In genomic region chr5:180343846-180344327, GRCh38 we compare ENCODE assay signal across 9 cellular contexts. TPM values are rescaled to one million over a fixed set of nuclear protein-coding genes. Genes with fewer than 3 reads are reported as not detected.
A peak's percentile ranks its signal among the peaks of the same experiment; 100 is the strongest.
DNase-seq lines count a peak whose midpoint lies in the region; ATAC-seq and TF ChIP-seq lines count a peak whose summit lies in the region.
"Had no signal": no experiment of that assay in that cellular context is flagged by ENCODE, and none has a peak within 500 bp of the region (broad histone marks: within the 10 kb centered on the region; RNA-seq: fewer than 3 reads in every experiment).

No MANE protein-coding gene starts in this region.

- TF ChIP-seq CTCF in brain (conservative IDR thresholded peaks at IDR 0.05) (no peak), suprapubic skin (IDR thresholded peaks at IDR 0.05) (no peak)

- no peak overlapping the region for H2BK5ac ChIP-seq in neuronal stem cell (ENCODE audit: low read length)

- H3K9me3 Mint-ChIP-seq in brain: peaks cover 0 to 1% (median 0%) of the 10 kb centered on the region in 5 experiments
- no peaks in the 10 kb centered on the region for H3K9me3 Mint-ChIP-seq in activated CD8-positive, alpha-beta T cell treated with anti-CD3 and anti-CD28 coated beads, Interleukin-2, amount 10 ng/mL, durations not matched to agents 7 days and 5 days (ENCODE audit: insufficient read depth)
- H3K9me3 Mint-ChIP-seq: natural killer cell had no signal

- peak overlapping the region; percentile 32 for H3K27ac ChIP-seq in iPS-18a (ENCODE audit: low read length)
- H3K27ac ChIP-seq in suprapubic skin: peak overlapping the region; percentile 32
- no peak overlapping the region for H3K27ac ChIP-seq in neuronal stem cell (replicated peaks; ENCODE audit: low read length)

- no peak overlapping the region for H2BK15ac ChIP-seq in neuronal stem cell (ENCODE audit: low read length)

- H3K79me1 ChIP-seq in neuronal stem cell (ENCODE audit: low read depth, low read length): peaks cover 14% of the 10 kb centered on the region

- CTCF ChIA-PET in activated CD8-positive, alpha-beta T cell treated with anti-CD3 and anti-CD28 coated beads, Interleukin-2, amount 10 ng/mL, durations not matched to agents 7 days and 5 days (lab: Charles Lee): interaction anchor here (1.3 to 3.3 kb wide), 3 partner anchors 15 to 50 kb away, joined by 5 to 11 read pairs (median 8); no protein-coding TSS in a partner anchor

- WGBS in suprapubic skin: 54% methylated on average over 6 of the region's 6 CpGs
- WGBS in neuronal stem cell (ENCODE audit: extremely low coverage in 2 of 2, insufficient read length in 2 of 2, insufficient replicate concordance in 1 of 2), 2 donors: no CpG with 5 or more reads among the region's 6 CpGs

- H2AFZ ChIP-seq in neuronal stem cell (ENCODE audit: low read length): no peak overlapping the region

- H2BK120ac ChIP-seq in neuronal stem cell (ENCODE audit: low read depth, low read length): no peak overlapping the region

- H3K27ac Mint-ChIP-seq in brain: peak overlapping the region; percentile 58 to 94 (median 89)
- H3K27ac Mint-ChIP-seq in activated CD8-positive, alpha-beta T cell treated with anti-CD3 and anti-CD28 coated beads, Interleukin-2, amount 10 ng/mL, durations not matched to agents 7 days and 5 days: no peak overlapping the region
- H3K27ac Mint-ChIP-seq: natural killer cell had no signal

- no peak overlapping the region for H3K18ac ChIP-seq in neuronal stem cell (ENCODE audit: low read length)

- H2BK12ac ChIP-seq in neuronal stem cell (ENCODE audit: low read length): no peak overlapping the region

- no peaks in the 10 kb centered on the region for H3K27me3 Mint-ChIP-seq in brain
- peaks cover 7% of the 10 kb centered on the region for H3K27me3 Mint-ChIP-seq in activated CD8-positive, alpha-beta T cell treated with anti-CD3 and anti-CD28 coated beads, Interleukin-2, amount 10 ng/mL, durations not matched to agents 7 days and 5 days (ENCODE audit: low read depth)

- POLR2A ChIA-PET in activated CD8-positive, alpha-beta T cell treated with anti-CD3 and anti-CD28 coated beads, Interleukin-2, amount 10 ng/mL, durations not matched to agents 7 days and 5 days (lab: Charles Lee): no interaction called here

- peak overlapping the region; percentile 20 for H3K9ac ChIP-seq in iPS-18a (ENCODE audit: low read length)
- H3K9ac ChIP-seq in neuronal stem cell (ENCODE audit: low read depth, low read length, poor library complexity): no peak overlapping the region

- no peaks in the 10 kb centered on the region for H3K9me3 ChIP-seq in iPS-18a (ENCODE audit: control insufficient read depth, low read depth, low read length)
- no peaks in the 10 kb centered on the region for H3K9me3 ChIP-seq in suprapubic skin
- no peaks in the 10 kb centered on the region for H3K9me3 ChIP-seq in neuronal stem cell (replicated peaks in 1 of 2; ENCODE audit: control insufficient read depth in 2 of 2, insufficient read depth in 1 of 2, low read depth in 1 of 2, low read length in 2 of 2)

- H3K4me3 Mint-ChIP-seq in brain: peak overlapping the region; percentile 29 to 74 (median 67)
- no peak overlapping the region for H3K4me3 Mint-ChIP-seq in activated CD8-positive, alpha-beta T cell treated with anti-CD3 and anti-CD28 coated beads, Interleukin-2, amount 10 ng/mL, durations not matched to agents 7 days and 5 days
- H3K4me3 Mint-ChIP-seq: natural killer cell had no signal

- H3K23ac ChIP-seq in neuronal stem cell (ENCODE audit: low read depth, low read length, poor library complexity): no peak overlapping the region

- no peak overlapping the region for H3K4ac ChIP-seq in neuronal stem cell (ENCODE audit: low read length)

- peaks cover 41% of the 10 kb centered on the region for H3K4me1 Mint-ChIP-seq in brain
- H3K4me1 Mint-ChIP-seq in activated CD8-positive, alpha-beta T cell treated with anti-CD3 and anti-CD28 coated beads, Interleukin-2, amount 10 ng/mL, durations not matched to agents 7 days and 5 days (ENCODE audit: low read depth): no peaks in the 10 kb centered on the region
- H3K4me1 Mint-ChIP-seq: natural killer cell had no signal

- no peak overlapping the region for H2AK5ac ChIP-seq in neuronal stem cell (ENCODE audit: low read depth, low read length)

- H3K36me3 Mint-ChIP-seq in brain: peaks cover 4% of the 10 kb centered on the region
- no peaks in the 10 kb centered on the region for H3K36me3 Mint-ChIP-seq in activated CD8-positive, alpha-beta T cell treated with anti-CD3 and anti-CD28 coated beads, Interleukin-2, amount 10 ng/mL, durations not matched to agents 7 days and 5 days (ENCODE audit: low read depth)
- H3K36me3 Mint-ChIP-seq: natural killer cell had no signal

- no peak overlapping the region for H3K4me2 ChIP-seq in neuronal stem cell (ENCODE audit: insufficient read depth, low read length, poor library complexity, severe bottlenecking)

- TF ChIP-seq POLR2A in suprapubic skin (IDR thresholded peaks at IDR 0.05): no peak

- H4K91ac ChIP-seq in neuronal stem cell (ENCODE audit: low read depth, low read length, poor library complexity): no peak overlapping the region

- H3K27me3 ChIP-seq in iPS-18a (ENCODE audit: control insufficient read depth, insufficient read depth, low read length) (no peaks in the 10 kb centered on the region), suprapubic skin (no peaks in the 10 kb centered on the region), neuronal stem cell (ENCODE audit: control insufficient read depth in 3 of 3, insufficient read depth in 3 of 3, low read depth in 1 of 3, low read length in 3 of 3) (no peaks in the 10 kb centered on the region)

- peaks cover 3% of the 10 kb centered on the region for H3K36me3 ChIP-seq in iPS-18a (ENCODE audit: control insufficient read depth, low read depth, low read length)
- no peaks in the 10 kb centered on the region for H3K36me3 ChIP-seq in suprapubic skin
- H3K36me3 ChIP-seq in neuronal stem cell (replicated peaks in 1 of 2; ENCODE audit: control insufficient read depth in 2 of 2, insufficient read depth in 2 of 2, low read length in 2 of 2): peaks cover 0 to 1% of the 10 kb centered on the region in 2 donors

- no peak overlapping the region for H3K14ac ChIP-seq in neuronal stem cell (ENCODE audit: low read length)

- no peak overlapping the region for H4K8ac ChIP-seq in neuronal stem cell (ENCODE audit: low read depth, low read length)

- H3K4me3 ChIP-seq in iPS-18a (ENCODE audit: low read length): peak overlapping the region; percentile 50
- no peak overlapping the region for H3K4me3 ChIP-seq in suprapubic skin
- no peak overlapping the region for H3K4me3 ChIP-seq in neuronal stem cell (ENCODE audit: low read length in 2 of 2)

- TF ChIP-seq EP300 in suprapubic skin (IDR thresholded peaks at IDR 0.05): no peak

- no peak for ATAC-seq in activated CD8-positive, alpha-beta T cell treated with anti-CD3 and anti-CD28 coated beads, Interleukin-2, amount 10 ng/mL, durations not matched to agents 7 days and 5 days

- DNase-seq in SIG-M5 treated with dmso at 0.1 percent for 504 hours (lab: John Stamatoyannopoulos, UW; ENCODE audit: unreplicated experiment) (peak; percentile 72), SIG-M5 (lab: John Stamatoyannopoulos, UW) (no peak), suprapubic skin (ENCODE audit: low spot score in 2 of 2) (peak in 1 of 2 donors; percentile 83), neuronal stem cell (ENCODE audit: low spot score) (no peak)
- DNase-seq in activated naive CD4-positive, alpha-beta T cell (lab: John Stamatoyannopoulos, UW): no peak
- DNase-seq in activated CD8-positive, alpha-beta T cell treated with anti-CD3 and anti-CD28 coated beads, Interleukin-2, amount 10 ng/mL, durations not matched to agents 7 days and 5 days: no peak
- DNase-seq: natural killer cell had no signal

- H3K4me1 ChIP-seq in iPS-18a (ENCODE audit: control insufficient read depth, low read depth, low read length) (peaks cover 74% of the 10 kb centered on the region), suprapubic skin (peaks cover 9% of the 10 kb centered on the region), neuronal stem cell (ENCODE audit: control insufficient read depth in 2 of 2, insufficient read depth in 1 of 2, low read depth in 1 of 2, low read length in 2 of 2) (peaks cover 12 to 13% of the 10 kb centered on the region in 2 donors)

RNA-seq across cellular contexts. Expression of gene GFPT2, which starts 9.2 kb away (rescaled TPM):
- polyA plus RNA-seq in brain (ENCODE audit: insufficient read depth, low read depth, low replicate concordance): 3.2 TPM
- 1 to 10 TPM; 2.9 to 6.9 (median 4.3) TPM for total RNA-seq in suprapubic skin
- polyA plus RNA-seq in neuronal stem cell (2013, experiment 1 of 2): 17.6 TPM
- polyA plus RNA-seq in neuronal stem cell (2013, experiment 2 of 2): 16.4 TPM
- under 1 TPM in 1 of 2 experiments, not detected in 1; 0.13 TPM for total RNA-seq in activated CD8-positive, alpha-beta T cell treated with anti-CD3 and anti-CD28 coated beads, Interleukin-2, amount 10 ng/mL, durations not matched to agents 7 days and 5 days

RNA-seq across cellular contexts. Expression of gene MAPK9, which starts 52.0 kb away (rescaled TPM):
- 22.8 TPM for polyA plus RNA-seq in brain (ENCODE audit: insufficient read depth, low read depth, low replicate concordance)
- 10 to 100 TPM; 17.6 to 21.8 (median 19.5) TPM for total RNA-seq in suprapubic skin
- 19.1 TPM for polyA plus RNA-seq in neuronal stem cell (2013, experiment 1 of 2)
- polyA plus RNA-seq in neuronal stem cell (2013, experiment 2 of 2): 20.1 TPM
- total RNA-seq in activated CD8-positive, alpha-beta T cell treated with anti-CD3 and anti-CD28 coated beads, Interleukin-2, amount 10 ng/mL, durations not matched to agents 7 days and 5 days: 10 to 100 TPM; 42.6 to 44.6 TPM
